In the genomic region with DNA sequence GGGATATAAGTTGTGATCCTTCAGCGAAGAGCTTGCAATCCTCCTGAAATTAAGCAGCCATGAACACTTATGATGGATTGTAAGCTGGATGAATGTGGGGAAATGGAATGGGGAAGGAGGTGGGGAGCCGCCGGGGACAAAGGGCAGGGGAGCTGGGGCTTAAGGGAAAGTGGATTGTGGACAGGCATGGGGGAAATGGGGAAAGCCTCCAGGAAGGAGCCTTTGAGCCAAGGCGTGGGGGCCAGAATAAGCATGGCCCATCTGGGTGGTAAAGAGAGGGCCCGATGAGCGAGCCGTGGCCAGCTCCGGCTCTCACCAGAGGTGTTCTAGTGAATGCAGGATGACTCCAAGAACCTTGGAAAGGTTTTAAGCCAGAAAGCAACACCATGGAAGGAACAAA, we compare ENCODE assay signal across 18 cellular contexts.
A peak's percentile ranks its signal among the peaks of the same experiment; 100 is the strongest.
DNase-seq lines count a peak whose midpoint lies in the region; ATAC-seq and TF ChIP-seq lines count a peak whose summit lies in the region.
"Had no signal": no experiment of that assay in that cellular context is flagged by ENCODE, and none has a peak within 500 bp of the region (broad histone marks: within the 10 kb centered on the region; RNA-seq: fewer than 3 reads in every experiment).

No MANE protein-coding gene starts in this region.

- TF ChIP-seq CTCF in GM23338 (conservative IDR thresholded peaks at IDR 0.05; ENCODE audit: low read depth in 2 of 2) (no peak), ascending aorta (IDR thresholded peaks at IDR 0.05) (no peak)

- H3K27me3 ChIP-seq in GM23338 (ENCODE audit: insufficient read depth) (no peaks in the 10 kb centered on the region), ascending aorta (no peaks in the 10 kb centered on the region)

- no peaks in the 10 kb centered on the region for H3K9me3 ChIP-seq in ascending aorta

- intact Hi-C loops in ascending aorta (cut with DNase I): loop anchor here (5.0 kb wide), 2 partner anchors 45 to 95 kb away; no protein-coding TSS in a partner anchor
- intact Hi-C loops in sciatic nerve (cut with DNase I): no loop called here

- peaks cover 32% of the 10 kb centered on the region for H3K4me1 ChIP-seq in GM23338 (ENCODE audit: insufficient read depth)
- H3K4me1 ChIP-seq in ascending aorta: peaks cover 10 to 67% of the 10 kb centered on the region in 2 donors

- no peaks in the 10 kb centered on the region for H3K36me3 ChIP-seq in GM23338 (ENCODE audit: insufficient read depth)
- peaks cover 0 to 2% of the 10 kb centered on the region in 2 donors for H3K36me3 ChIP-seq in ascending aorta

- H3K9me2 ChIP-seq in GM23338 (ENCODE audit: insufficient read depth): no peaks in the 10 kb centered on the region

- H3K4me1 Mint-ChIP-seq in GM23338: peaks cover 50% of the 10 kb centered on the region
- peaks cover 14 to 19% of the 10 kb centered on the region in 2 donors for H3K4me1 Mint-ChIP-seq in stimulated activated naive B cell treated with anti-CD40 and anti-IgM and Interleukin-4, amounts not matched to agents 10 μg/mL and 1 μg/mL and 100 μg/mL, for 72 hours

- 0 out of 2 replicates have a peak overlapping the region, but pooled peaks have one; percentile 59 for H3K27ac ChIP-seq in GM23338 (ENCODE audit: low read depth)
- peak overlapping the region; percentile 85 for H3K27ac ChIP-seq in ascending aorta
- H3K27ac ChIP-seq: HL-60 had no signal

- DNase-seq in GM23338 (ENCODE audit: low spot score) (no peak), ascending aorta (ENCODE audit: low spot score in 2 of 2) (peak in 1 of 2 donors; percentile 63), left lobe of liver (ENCODE audit: low spot score) (peak; percentile 26), sciatic nerve (ENCODE audit: low spot score) (peak; percentile 45), NOMO-1 (lab: John Stamatoyannopoulos, UW; ENCODE audit: unreplicated experiment in 2 of 2) (no peak)
- no peak for DNase-seq in stimulated activated naive B cell treated with anti-CD40 and anti-IgM and Interleukin-4, amounts not matched to agents 10 μg/mL and 1 μg/mL and 100 μg/mL, for 72 hours
- DNase-seq: activated CD4-positive, alpha-beta memory T cell treated with anti-CD3 and anti-CD28 coated beads for 36 hours; CD4-positive, CD25-positive, alpha-beta regulatory T cell; foreskin melanocyte; kidney glomerular epithelial cell; occipital lobe; PC-3; stimulated activated naive CD4-positive, alpha-beta T cell; T-helper 17 cell had no signal

- peaks cover 20% of the 10 kb centered on the region for H3K27me3 Mint-ChIP-seq in GM23338 (ENCODE audit: insufficient read depth, low read depth, poor library complexity)
- peaks cover 9 to 16% of the 10 kb centered on the region in 2 donors for H3K27me3 Mint-ChIP-seq in stimulated activated naive B cell treated with anti-CD40 and anti-IgM and Interleukin-4, amounts not matched to agents 10 μg/mL and 1 μg/mL and 100 μg/mL, for 72 hours
- H3K27me3 Mint-ChIP-seq: activated CD4-positive, alpha-beta memory T cell treated with anti-CD3 and anti-CD28 coated beads for 36 hours; CD4-positive, CD25-positive, alpha-beta regulatory T cell; T-helper 17 cell had no signal

- peak overlapping the region; percentile 78 for H3K4me2 ChIP-seq in GM23338

- no peak overlapping the region for H2AFZ ChIP-seq in GM23338

- ATAC-seq in GM23338 (no peak), left lobe of liver (no peak), sciatic nerve (no peak), HG03565 (IDR thresholded peaks at IDR 0.05; ENCODE audit: unreplicated experiment) (no peak), GM18511 (IDR thresholded peaks at IDR 0.05; ENCODE audit: unreplicated experiment) (no peak)
- no peak for ATAC-seq in stimulated activated naive B cell treated with anti-CD40 and anti-IgM and Interleukin-4, amounts not matched to agents 10 μg/mL and 1 μg/mL and 100 μg/mL, for 72 hours (replicated peaks)
- ATAC-seq: activated naive CD4-positive, alpha-beta T cell treated with anti-CD3 and anti-CD28 coated beads, Interleukin-2, amount 50 U/mL, for 72 hours; PC-3; T-helper 17 cell had no signal

- no peaks in the 10 kb centered on the region for H3K79me2 ChIP-seq in GM23338 (replicated peaks; ENCODE audit: insufficient read depth)

- H3K27ac Mint-ChIP-seq in GM23338: no peak overlapping the region
- H3K27ac Mint-ChIP-seq in stimulated activated naive B cell treated with anti-CD40 and anti-IgM and Interleukin-4, amounts not matched to agents 10 μg/mL and 1 μg/mL and 100 μg/mL, for 72 hours: no peak overlapping the region
- H3K27ac Mint-ChIP-seq: activated CD4-positive, alpha-beta memory T cell treated with anti-CD3 and anti-CD28 coated beads for 36 hours had no signal

- H3F3A ChIP-seq in GM23338 (replicated peaks; ENCODE audit: low read depth): 0 out of 2 replicates have a peak, but pooled peaks cover 8% of the 10 kb centered on the region

- peak overlapping the region; percentile 69; the same call in 1 of the 3 replicates for H3K4me3 Mint-ChIP-seq in GM23338
- H3K4me3 Mint-ChIP-seq in stimulated activated naive B cell treated with anti-CD40 and anti-IgM and Interleukin-4, amounts not matched to agents 10 μg/mL and 1 μg/mL and 100 μg/mL, for 72 hours: no peak overlapping the region
- H3K4me3 Mint-ChIP-seq: activated CD4-positive, alpha-beta memory T cell treated with anti-CD3 and anti-CD28 coated beads for 36 hours; CD4-positive, CD25-positive, alpha-beta regulatory T cell; T-helper 17 cell had no signal

- H3K9me3 Mint-ChIP-seq in GM23338: peaks cover 8% of the 10 kb centered on the region; the same call in 2 of the 3 replicates
- H3K9me3 Mint-ChIP-seq in stimulated activated naive B cell treated with anti-CD40 and anti-IgM and Interleukin-4, amounts not matched to agents 10 μg/mL and 1 μg/mL and 100 μg/mL, for 72 hours: no peaks in the 10 kb centered on the region
- H3K9me3 Mint-ChIP-seq: activated CD4-positive, alpha-beta memory T cell treated with anti-CD3 and anti-CD28 coated beads for 36 hours had no signal

- H3K4me3 ChIP-seq in GM23338: no peak overlapping the region
- no peak overlapping the region for H3K4me3 ChIP-seq in ascending aorta

- no peaks in the 10 kb centered on the region for H4K20me1 ChIP-seq in GM23338 (replicated peaks; ENCODE audit: insufficient read depth)

- H3K36me3 Mint-ChIP-seq in GM23338 (ENCODE audit: low read depth): peaks cover 7% of the 10 kb centered on the region; the same call in 2 of the 3 replicates
- H3K36me3 Mint-ChIP-seq in stimulated activated naive B cell treated with anti-CD40 and anti-IgM and Interleukin-4, amounts not matched to agents 10 μg/mL and 1 μg/mL and 100 μg/mL, for 72 hours: peaks cover 13 to 30% of the 10 kb centered on the region in 2 donors
- H3K36me3 Mint-ChIP-seq: activated CD4-positive, alpha-beta memory T cell treated with anti-CD3 and anti-CD28 coated beads for 36 hours; CD4-positive, CD25-positive, alpha-beta regulatory T cell had no signal

Comparison
In these comparisons a context has a peak if more than half of its experiments do, and no peak if none do; other contexts are left out.
1. DNase-seq: peak in left lobe of liver (single experiment) and sciatic nerve (single experiment); none in GM23338 (single experiment), stimulated activated naive B cell treated with anti-CD40 and anti-IgM and Interleukin-4, amounts not matched to agents 10 μg/mL and 1 μg/mL and 100 μg/mL, for 72 hours (single experiment) and NOMO-1 (0 of 2).